Comparison of ENCODE assay signal across 17 cellular contexts in genomic region chr11:83409891-83410290, GRCh38.
DNase-seq lines count a peak whose midpoint lies in the region; ATAC-seq and TF ChIP-seq lines count a peak whose summit lies in the region.
"Had no signal": no experiment of that assay in that cellular context is flagged by ENCODE, and none has a peak within 500 bp of the region (broad histone marks: within the 10 kb centered on the region; RNA-seq: fewer than 3 reads in every experiment).

No MANE protein-coding gene starts in this region.

- no peaks in the 10 kb centered on the region for H3K9me3 ChIP-seq in skeletal muscle tissue (ENCODE audit: control insufficient read depth in 3 of 3, low read length in 3 of 3)
- H3K9me3 ChIP-seq: MG63 had no signal

- no peaks in the 10 kb centered on the region for H3K36me3 ChIP-seq in skeletal muscle tissue (ENCODE audit: control insufficient read depth in 3 of 3, insufficient read depth in 3 of 3, low read length in 3 of 3)
- H3K36me3 ChIP-seq: MG63 had no signal

- H3K27ac ChIP-seq in layer of hippocampus (ENCODE audit: low read depth, low read length) = peak overlapping the region; percentile 12
- H3K27ac ChIP-seq in skeletal muscle tissue (ENCODE audit: low read depth, low read length) = peak overlapping the region; percentile 18

- peaks cover 15 to 18% (median 16%) of the 10 kb centered on the region in 3 donors for H3K4me1 ChIP-seq in skeletal muscle tissue (ENCODE audit: control insufficient read depth in 3 of 3, insufficient read depth in 3 of 3, low read length in 3 of 3)

- DNase-seq in G401 (ENCODE audit: low spot score) (peak; percentile 58), cerebellar cortex (ENCODE audit: low spot score) (peak; percentile 52), OCI-M2 (lab: John Stamatoyannopoulos, UW; ENCODE audit: unreplicated experiment) (no peak), GM13976 (ENCODE audit: low spot score) (no peak), NCI-H1092 (lab: John Stamatoyannopoulos, UW) (no peak)
- DNase-seq: Calu3; CD4-positive, alpha-beta T cell; H9; MG63; NCI-H1092 treated with DMSO at 0.1 percent for 48 hours; NCI-H1694; NCI-H2107; NCI-H526 treated with DMSO at 0.1 percent for 48 hours; NK-92 treated with Interleukin-12 subunit alpha and Interleukin-12 subunit beta, amount 100 ng/mL, for 24 hours had no signal

- H3K9ac ChIP-seq in skeletal muscle tissue (ENCODE audit: low read depth in 1 of 3, low read length in 3 of 3) = no peak overlapping the region

- in situ Hi-C loops in G401 (cut with HindIII; ENCODE audit: low sequenced_read_pairs) = no loop called here
- in situ Hi-C loops in GM13976 (cut with MboI; ENCODE audit: low sequenced_read_pairs, unreplicated experiment) = no loop called here

- H3K27me3 ChIP-seq in layer of hippocampus (ENCODE audit: control insufficient read depth, insufficient read depth, low read length) (no peaks in the 10 kb centered on the region), skeletal muscle tissue (ENCODE audit: control insufficient read depth in 3 of 3, insufficient read depth in 3 of 3, low read length in 3 of 3) (no peaks in the 10 kb centered on the region)
- H3K27me3 ChIP-seq: MG63 had no signal

- H3K4me3 ChIP-seq in skeletal muscle tissue (ENCODE audit: low read length in 3 of 3) = no peak overlapping the region
- H3K4me3 ChIP-seq: MG63 had no signal

- no peak for TF ChIP-seq CTCF in GM13976 (IDR thresholded peaks at IDR 0.05; ENCODE audit: borderline replicate concordance, control extremely low read depth, extremely low read depth, insufficient read depth, missing control alignments)

- no peak for ATAC-seq in GM18517 (IDR thresholded peaks at IDR 0.05; ENCODE audit: unreplicated experiment)

Comparison
In these comparisons a context has a peak if more than half of its experiments do, and no peak if none do; other contexts are left out.
1. DNase-seq: peak in G401 (single experiment) and cerebellar cortex (single experiment); none in OCI-M2 (single experiment), GM13976 (single experiment) and NCI-H1092 (single experiment).